ENCODE assay signal across 1 cellular context in the genomic region with DNA sequence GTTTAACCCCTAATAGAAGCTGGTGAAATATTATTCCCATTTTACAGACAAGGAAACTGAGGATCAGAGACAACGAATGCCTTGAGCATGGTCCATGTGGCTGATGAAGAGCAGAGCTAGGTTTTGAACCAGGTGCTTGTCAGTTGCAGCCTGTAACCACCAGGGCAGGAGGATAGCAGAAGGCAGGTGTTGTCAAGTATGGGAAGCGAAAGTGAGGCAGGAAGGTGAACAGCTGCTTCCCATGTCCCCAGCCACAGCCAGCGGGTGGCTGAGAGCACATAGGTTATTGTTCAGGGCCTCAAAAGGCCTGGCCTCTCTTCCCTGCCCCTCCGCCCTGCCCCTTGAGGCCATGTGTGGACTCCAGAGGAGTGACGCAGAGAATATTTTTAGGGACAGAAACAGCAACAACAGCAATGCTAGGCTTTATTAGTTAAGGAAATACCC.
TF ChIP-seq lines count a peak whose summit lies in the region.

No MANE protein-coding gene starts in this region.

TF ChIP-seq in H1, 55 proteins besides CTCF, POLR2A, EP300 and RAD21 (continued from another document):
- TF ChIP-seq NANOG (IDR thresholded peaks at IDR 0.05; ENCODE audit: insufficient read depth, low read depth, low read length, poor library complexity, severe bottlenecking): no peak
- peak in 1 of 2 experiments; percentile 84; a peak in 2 of 4 replicates for TF ChIP-seq SIN3A (conservative IDR thresholded peaks at IDR 0.05 in 1 of 2, IDR thresholded peaks at IDR 0.05 in 1 of 2; ENCODE audit: low read depth in 1 of 2, low read length in 2 of 2)
- 0 out of 4 replicates have a peak, but pooled peaks of 1 of the 2 experiments have one; percentile 56 for TF ChIP-seq HDAC2 (IDR thresholded peaks at IDR 0.05; ENCODE audit: borderline replicate concordance in 1 of 2, low read depth in 2 of 2, low read length in 2 of 2)
- TF ChIP-seq MAX (IDR thresholded peaks at IDR 0.05): peak; percentile 55; the same call in 1 of the 2 replicates
